ENCODE assay signal across 1 cellular context in the genomic region with DNA sequence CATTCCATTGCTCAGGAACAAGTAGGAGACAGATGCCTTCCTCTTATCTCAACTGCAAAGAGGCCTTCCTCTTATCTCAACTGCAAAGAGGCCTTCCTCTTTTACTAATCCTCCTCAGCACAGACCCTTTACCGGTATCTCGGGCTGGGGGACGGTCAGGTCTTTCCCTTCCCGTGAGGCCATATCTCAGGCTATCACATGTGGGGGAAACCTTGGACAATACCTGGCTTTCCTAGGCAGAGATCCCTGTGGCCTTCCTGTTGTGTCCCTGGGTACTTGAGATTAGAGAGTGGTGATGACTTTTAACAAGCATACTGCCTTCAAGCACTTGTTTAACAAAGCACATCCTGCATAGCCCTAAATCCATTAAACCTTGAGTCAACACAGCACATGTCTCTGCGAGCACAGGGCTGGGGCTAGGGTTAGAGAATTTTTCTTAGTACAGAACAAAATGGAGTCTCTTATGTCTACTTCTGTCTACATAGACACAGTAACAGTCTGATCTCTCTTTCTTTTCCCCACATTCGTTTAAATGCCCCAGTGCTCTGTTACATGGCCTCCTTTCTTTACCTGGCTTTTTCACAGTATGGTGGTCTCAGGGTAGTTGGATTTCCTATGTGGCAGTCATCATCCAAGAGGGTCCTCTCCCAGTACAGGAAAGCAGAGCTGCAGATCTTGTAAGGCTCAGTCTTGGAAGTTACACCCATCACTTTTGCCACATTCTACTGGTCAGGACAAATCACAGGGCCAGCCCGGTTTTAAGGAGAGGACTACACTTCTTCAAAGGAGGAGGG.
A peak's percentile ranks its signal among the peaks of the same experiment; 100 is the strongest.
TF ChIP-seq lines count a peak whose summit lies in the region.
"Not testable (repeated sequence)": the region's sequence is repeated elsewhere in the genome, so short reads cannot be mapped to it uniquely, and the experiment has no call there.

No MANE protein-coding gene starts in this region.

TF ChIP-seq in K562, 482 proteins besides CTCF, POLR2A, EP300 and RAD21 (continued from another document and continues in another):
- TF ChIP-seq REST (CRISPR knock-in tag; IDR thresholded peaks at IDR 0.05; ENCODE audit: low read depth): peak; percentile 90
- TF ChIP-seq, protein P1, sequence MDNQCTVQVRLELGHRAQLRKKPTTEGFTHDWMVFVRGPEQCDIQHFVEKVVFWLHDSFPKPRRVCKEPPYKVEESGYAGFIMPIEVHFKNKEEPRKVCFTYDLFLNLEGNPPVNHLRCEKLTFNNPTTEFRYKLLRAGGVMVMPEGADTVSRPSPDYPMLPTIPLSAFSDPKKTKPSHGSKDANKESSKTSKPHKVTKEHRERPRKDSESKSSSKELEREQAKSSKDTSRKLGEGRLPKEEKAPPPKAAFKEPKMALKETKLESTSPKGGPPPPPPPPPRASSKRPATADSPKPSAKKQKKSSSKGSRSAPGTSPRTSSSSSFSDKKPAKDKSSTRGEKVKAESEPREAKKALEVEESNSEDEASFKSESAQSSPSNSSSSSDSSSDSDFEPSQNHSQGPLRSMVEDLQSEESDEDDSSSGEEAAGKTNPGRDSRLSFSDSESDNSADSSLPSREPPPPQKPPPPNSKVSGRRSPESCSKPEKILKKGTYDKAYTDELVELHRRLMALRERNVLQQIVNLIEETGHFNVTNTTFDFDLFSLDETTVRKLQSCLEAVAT (IDR thresholded peaks at IDR 0.05): peak; percentile 71 to 82; a peak in 3 of 4 replicates
- TF ChIP-seq TOE1 (IDR thresholded peaks at IDR 0.05; ENCODE audit: borderline replicate concordance): peak; percentile 88
- not testable (repeated sequence) for TF ChIP-seq TOE1 (CRISPR knock-in tag; IDR thresholded peaks at IDR 0.05; ENCODE audit: borderline replicate concordance, low read depth); ATF1 (CRISPR knock-in tag; IDR thresholded peaks at IDR 0.05); MYNN (CRISPR knock-in tag; IDR thresholded peaks at IDR 0.05); CEBPG (tag; conservative IDR thresholded peaks at IDR 0.05 in 1 of 2, IDR thresholded peaks at IDR 0.05 in 1 of 2)
- TF ChIP-seq ETV5 (CRISPR knock-in tag; IDR thresholded peaks at IDR 0.05; ENCODE audit: low read depth): peak; percentile 99
- TF ChIP-seq RUNX1 (IDR thresholded peaks at IDR 0.05; ENCODE audit: low read depth): peak; percentile 93
- peak; percentile 94 for TF ChIP-seq HMG20A (CRISPR knock-in tag; conservative IDR thresholded peaks at IDR 0.05)
- peak; percentile 100 for TF ChIP-seq HDAC8 (tag; IDR thresholded peaks at IDR 0.05)
- peak; percentile 98 for TF ChIP-seq ZNF41 (CRISPR knock-in tag; conservative IDR thresholded peaks at IDR 0.05)
- peak; percentile 82 for TF ChIP-seq MEIS2 (IDR thresholded peaks at IDR 0.05; ENCODE audit: partially characterized antibody)
- peak; percentile 95 for TF ChIP-seq TAF7 (tag; IDR thresholded peaks at IDR 0.05)
- TF ChIP-seq TRIM24 (IDR thresholded peaks at IDR 0.05): peak; percentile 100
- 0 out of 2 replicates have a peak, but pooled peaks have one; percentile 17 for TF ChIP-seq PREB (CRISPR knock-in tag; IDR thresholded peaks at IDR 0.05)
- TF ChIP-seq ATF1 (tag; IDR thresholded peaks at IDR 0.05): peak; percentile 89
- TF ChIP-seq ZNF764 (CRISPR knock-in tag; IDR thresholded peaks at IDR 0.05; ENCODE audit: low read depth): 0 out of 2 replicates have a peak, but pooled peaks have one; percentile 59
- TF ChIP-seq MYC (IDR thresholded peaks at IDR 0.05; ENCODE audit: low read depth, low read length): peak; percentile 90
- peak; percentile 100 for TF ChIP-seq MYC (CRISPR knock-in tag; IDR thresholded peaks at IDR 0.05; ENCODE audit: borderline replicate concordance, low read depth)
- TF ChIP-seq HLTF (IDR thresholded peaks at IDR 0.05): peak; percentile 99
- TF ChIP-seq JUN (IDR thresholded peaks at IDR 0.05; ENCODE audit: borderline replicate concordance, low read depth, low read length): 0 out of 2 replicates have a peak, but pooled peaks have one; percentile 23
- peak; percentile 51; the same call in 1 of the 2 replicates for TF ChIP-seq JUN (CRISPR knock-in tag; IDR thresholded peaks at IDR 0.05; ENCODE audit: borderline replicate concordance)
- TF ChIP-seq HEY1 (CRISPR knock-in tag; IDR thresholded peaks at IDR 0.05; ENCODE audit: borderline replicate concordance): peak; percentile 94
- peak; percentile 58 for TF ChIP-seq TAF1 (IDR thresholded peaks at IDR 0.05; ENCODE audit: control insufficient read depth, extremely low read depth, insufficient read depth, low read length, severe bottlenecking)
- peak; percentile 97 for TF ChIP-seq TCFL5 (CRISPR knock-in tag; conservative IDR thresholded peaks at IDR 0.05)
- TF ChIP-seq SMARCC2 (IDR thresholded peaks at IDR 0.05; ENCODE audit: low read depth): peak; percentile 100
- TF ChIP-seq, protein P2, sequence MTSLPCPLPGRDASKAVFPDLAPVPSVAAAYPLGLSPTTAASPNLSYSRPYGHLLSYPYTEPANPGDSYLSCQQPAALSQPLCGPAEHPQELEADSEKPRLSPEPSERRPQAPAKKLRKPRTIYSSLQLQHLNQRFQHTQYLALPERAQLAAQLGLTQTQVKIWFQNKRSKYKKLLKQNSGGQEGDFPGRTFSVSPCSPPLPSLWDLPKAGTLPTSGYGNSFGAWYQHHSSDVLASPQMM (CRISPR knock-in tag; IDR thresholded peaks at IDR 0.05): peak; percentile 78; the same call in 1 of the 2 replicates
- peak; percentile 99 for TF ChIP-seq ZNF589 (CRISPR knock-in tag; IDR thresholded peaks at IDR 0.05; ENCODE audit: low read depth)
- TF ChIP-seq MEF2D (tag; conservative IDR thresholded peaks at IDR 0.05; ENCODE audit: low read depth): peak; percentile 99
- TF ChIP-seq, protein P3, sequence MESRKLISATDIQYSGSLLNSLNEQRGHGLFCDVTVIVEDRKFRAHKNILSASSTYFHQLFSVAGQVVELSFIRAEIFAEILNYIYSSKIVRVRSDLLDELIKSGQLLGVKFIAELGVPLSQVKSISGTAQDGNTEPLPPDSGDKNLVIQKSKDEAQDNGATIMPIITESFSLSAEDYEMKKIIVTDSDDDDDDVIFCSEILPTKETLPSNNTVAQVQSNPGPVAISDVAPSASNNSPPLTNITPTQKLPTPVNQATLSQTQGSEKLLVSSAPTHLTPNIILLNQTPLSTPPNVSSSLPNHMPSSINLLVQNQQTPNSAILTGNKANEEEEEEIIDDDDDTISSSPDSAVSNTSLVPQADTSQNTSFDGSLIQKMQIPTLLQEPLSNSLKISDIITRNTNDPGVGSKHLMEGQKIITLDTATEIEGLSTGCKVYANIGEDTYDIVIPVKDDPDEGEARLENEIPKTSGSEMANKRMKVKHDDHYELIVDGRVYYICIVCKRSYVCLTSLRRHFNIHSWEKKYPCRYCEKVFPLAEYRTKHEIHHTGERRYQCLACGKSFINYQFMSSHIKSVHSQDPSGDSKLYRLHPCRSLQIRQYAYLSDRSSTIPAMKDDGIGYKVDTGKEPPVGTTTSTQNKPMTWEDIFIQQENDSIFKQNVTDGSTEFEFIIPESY (CRISPR knock-in tag; IDR thresholded peaks at IDR 0.05): peak; percentile 74
- TF ChIP-seq MYNN (IDR thresholded peaks at IDR 0.05): peak; percentile 89; the same call in 1 of the 2 replicates
- peak; percentile 100 for TF ChIP-seq ARID1B (IDR thresholded peaks at IDR 0.05)
- TF ChIP-seq EP400 (IDR thresholded peaks at IDR 0.05): peak; percentile 83
- TF ChIP-seq KHSRP (IDR thresholded peaks at IDR 0.05): peak; percentile 98
- TF ChIP-seq DEAF1 (CRISPR knock-in tag; IDR thresholded peaks at IDR 0.05): peak; percentile 63; the same call in 1 of the 2 replicates
- TF ChIP-seq, protein P4, sequence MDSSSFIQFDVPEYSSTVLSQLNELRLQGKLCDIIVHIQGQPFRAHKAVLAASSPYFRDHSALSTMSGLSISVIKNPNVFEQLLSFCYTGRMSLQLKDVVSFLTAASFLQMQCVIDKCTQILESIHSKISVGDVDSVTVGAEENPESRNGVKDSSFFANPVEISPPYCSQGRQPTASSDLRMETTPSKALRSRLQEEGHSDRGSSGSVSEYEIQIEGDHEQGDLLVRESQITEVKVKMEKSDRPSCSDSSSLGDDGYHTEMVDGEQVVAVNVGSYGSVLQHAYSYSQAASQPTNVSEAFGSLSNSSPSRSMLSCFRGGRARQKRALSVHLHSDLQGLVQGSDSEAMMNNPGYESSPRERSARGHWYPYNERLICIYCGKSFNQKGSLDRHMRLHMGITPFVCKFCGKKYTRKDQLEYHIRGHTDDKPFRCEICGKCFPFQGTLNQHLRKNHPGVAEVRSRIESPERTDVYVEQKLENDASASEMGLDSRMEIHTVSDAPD (CRISPR knock-in tag; IDR thresholded peaks at IDR 0.05): peak; percentile 95
- TF ChIP-seq KLF10 (CRISPR knock-in tag; IDR thresholded peaks at IDR 0.05): peak; percentile 92
- TF ChIP-seq NFIC (IDR thresholded peaks at IDR 0.05): peak; percentile 99
- peak; percentile 92 for TF ChIP-seq NFATC3 (IDR thresholded peaks at IDR 0.05)
- TF ChIP-seq MXI1 (IDR thresholded peaks at IDR 0.05; ENCODE audit: low read depth, low read length): peak; percentile 56; the same call in 1 of the 2 replicates
- TF ChIP-seq POLR2AphosphoS5 (IDR thresholded peaks at IDR 0.05; ENCODE audit: control insufficient read depth, insufficient read depth, low read depth, low read length): peak; percentile 99
- peak; percentile 16; the same call in 1 of the 2 replicates for TF ChIP-seq CEBPG (CRISPR knock-in tag; IDR thresholded peaks at IDR 0.05)
- peak; percentile 23; the same call in 1 of the 2 replicates for TF ChIP-seq C11orf30 (IDR thresholded peaks at IDR 0.05; ENCODE audit: low read depth)
- peak; percentile 94 for TF ChIP-seq MITF (IDR thresholded peaks at IDR 0.05)
- TF ChIP-seq ETV1 (tag; conservative IDR thresholded peaks at IDR 0.05; ENCODE audit: low read depth): peak; percentile 98
- peak; percentile 92 for TF ChIP-seq ZNF212 (CRISPR knock-in tag; IDR thresholded peaks at IDR 0.05)
- TF ChIP-seq CAMTA2 (CRISPR knock-in tag; conservative IDR thresholded peaks at IDR 0.05): 0 out of 2 replicates have a peak, but pooled peaks have one; percentile 43
- peak; percentile 98 for TF ChIP-seq ZKSCAN8 (CRISPR knock-in tag; IDR thresholded peaks at IDR 0.05)
- peak; percentile 69 to 98 for TF ChIP-seq MAZ (CRISPR knock-in tag; conservative IDR thresholded peaks at IDR 0.05 in 1 of 2, IDR thresholded peaks at IDR 0.05 in 1 of 2)
- TF ChIP-seq FOXJ2 (tag; IDR thresholded peaks at IDR 0.05): peak; percentile 77
- TF ChIP-seq ZNF347 (CRISPR knock-in tag; IDR thresholded peaks at IDR 0.05; ENCODE audit: low read depth): peak; percentile 87; the same call in 1 of the 2 replicates
- peak; percentile 98 for TF ChIP-seq ZNF197 (CRISPR knock-in tag; IDR thresholded peaks at IDR 0.05; ENCODE audit: low read depth)
- TF ChIP-seq, protein P5, sequence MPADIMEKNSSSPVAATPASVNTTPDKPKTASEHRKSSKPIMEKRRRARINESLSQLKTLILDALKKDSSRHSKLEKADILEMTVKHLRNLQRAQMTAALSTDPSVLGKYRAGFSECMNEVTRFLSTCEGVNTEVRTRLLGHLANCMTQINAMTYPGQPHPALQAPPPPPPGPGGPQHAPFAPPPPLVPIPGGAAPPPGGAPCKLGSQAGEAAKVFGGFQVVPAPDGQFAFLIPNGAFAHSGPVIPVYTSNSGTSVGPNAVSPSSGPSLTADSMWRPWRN (IDR thresholded peaks at IDR 0.05; ENCODE audit: low read depth): peak; percentile 97
- peak; percentile 100 for TF ChIP-seq MTA2 (IDR thresholded peaks at IDR 0.05; ENCODE audit: low read depth)
